ENCODE assay signal across 13 cellular contexts in genomic region chr3:72245183-72245811, GRCh38.
DNase-seq lines count a peak whose midpoint lies in the region; ATAC-seq and TF ChIP-seq lines count a peak whose summit lies in the region.
"Had no signal": no experiment of that assay in that cellular context is flagged by ENCODE, and none has a peak within 500 bp of the region (broad histone marks: within the 10 kb centered on the region; RNA-seq: fewer than 3 reads in every experiment).

No MANE protein-coding gene starts in this region.

- in situ Hi-C loops in G401 (cut with HindIII; ENCODE audit: low sequenced_read_pairs) = no loop called here

- 8 to 17% (median 15%) methylated on average over 9 of the region's 9 CpGs for WGBS in psoas muscle, 3 donors

- DNase-seq in G401 (ENCODE audit: low spot score) = peak; percentile 67
- peak; percentile 68 for DNase-seq in left cardiac atrium
- DNase-seq in psoas muscle = peak; percentile 60 to 77
- no peak for DNase-seq in activated CD4-positive, CD25-positive, alpha-beta regulatory T cell treated with anti-CD3 and anti-CD28 coated beads, Interleukin-2, amount 50 U/mL, for 72 hours
- DNase-seq in cortex of kidney (lab: John Stamatoyannopoulos, UW) = no peak
- DNase-seq: activated CD8-positive, alpha-beta memory T cell treated with anti-CD3 and anti-CD28 coated beads, Interleukin-2, amount 50 U/mL, for 48 hours; mammary epithelial cell; NCI-H1417; OCI-M1 had no signal

- H3K27ac ChIP-seq in angular gyrus (ENCODE audit: low read depth, low read length) = peak overlapping the region; percentile 49
- H3K27ac ChIP-seq in psoas muscle = no peak overlapping the region
- H3K27ac ChIP-seq: C4-2B had no signal

- TF ChIP-seq CTCF in psoas muscle (IDR thresholded peaks at IDR 0.05) = no peak

- no peak overlapping the region for H3K4me3 ChIP-seq in psoas muscle

- H3K27me3 ChIP-seq in psoas muscle (ENCODE audit: insufficient read depth in 3 of 3, low read length in 2 of 3) = no peaks in the 10 kb centered on the region

- H3K4me1 ChIP-seq in psoas muscle = peaks cover 14% of the 10 kb centered on the region

- intact Hi-C loops in left cardiac atrium (cut with DNase I) (loop anchor here in 1 of 2 donors (10.0 kb wide), 1 partner anchor 290 kb away; no protein-coding TSS in a partner anchor), psoas muscle (cut with DNase I) (no loop called here)

- ATAC-seq in left cardiac atrium (peak; percentile 68 to 88), psoas muscle (peak; percentile 81 to 93 (median 87)), HG03457 (IDR thresholded peaks at IDR 0.05; ENCODE audit: unreplicated experiment) (no peak), GM21576 (IDR thresholded peaks at IDR 0.05; ENCODE audit: unreplicated experiment) (no peak)

- H3K9me3 ChIP-seq in psoas muscle = no peaks in the 10 kb centered on the region

- H3K36me3 ChIP-seq in psoas muscle (ENCODE audit: insufficient read depth in 1 of 2, low read depth in 1 of 2) = no peaks in the 10 kb centered on the region

Comparison
In these comparisons a context has a peak if more than half of its experiments do, and no peak if none do; other contexts are left out.
1. DNase-seq: peak in G401 (single experiment), left cardiac atrium (single experiment) and psoas muscle (2 of 2); none in activated CD4-positive, CD25-positive, alpha-beta regulatory T cell treated with anti-CD3 and anti-CD28 coated beads, Interleukin-2, amount 50 U/mL, for 72 hours (single experiment) and cortex of kidney (single experiment).
2. ATAC-seq: peak in left cardiac atrium (2 of 2) and psoas muscle (4 of 4); none in HG03457 (single experiment) and GM21576 (single experiment).